ENCODE assay signal across 8 cellular contexts in genomic region chr3:113051222-113051804, GRCh38.
DNase-seq lines count a peak whose midpoint lies in the region; TF ChIP-seq lines count a peak whose summit lies in the region.

No MANE protein-coding gene starts in this region.

- in situ Hi-C loops in G401 (cut with HindIII; ENCODE audit: low sequenced_read_pairs): no loop called here
- in situ Hi-C loops in HAP-1 (cut with MboI; ENCODE audit: low sequenced_read_pairs): loop anchor here (5.0 to 10.0 kb wide), 2 partner anchors 236 to 583 kb away; no protein-coding TSS in a partner anchor

- peak overlapping the region; percentile 57 for H2AFZ ChIP-seq in parathyroid adenoma

- intact Hi-C loops in tibial artery (cut with DNase I; ENCODE audit: low total_unique reads): loop anchor here (5.0 kb wide), 1 partner anchor 231 kb away; no protein-coding TSS in a partner anchor

- H3K36me3 ChIP-seq in HAP-1 (replicated peaks): no peaks in the 10 kb centered on the region
- no peaks in the 10 kb centered on the region for H3K36me3 ChIP-seq in MG63
- no peaks in the 10 kb centered on the region for H3K36me3 ChIP-seq in parathyroid adenoma (ENCODE audit: control insufficient read depth, insufficient read depth, low read length)
- no peaks in the 10 kb centered on the region for H3K36me3 ChIP-seq in tibial artery

- TF ChIP-seq CTCF in parathyroid adenoma (IDR thresholded peaks at IDR 0.05) (peak; percentile 95), tibial artery (IDR thresholded peaks at IDR 0.05) (peak; percentile 92 to 97)

- H3K9me3 ChIP-seq in HAP-1: no peaks in the 10 kb centered on the region
- H3K9me3 ChIP-seq in MG63: no peaks in the 10 kb centered on the region; the same call in 1 of the 2 replicates
- no peaks in the 10 kb centered on the region for H3K9me3 ChIP-seq in parathyroid adenoma (ENCODE audit: control insufficient read depth, low read length)
- no peaks in the 10 kb centered on the region for H3K9me3 ChIP-seq in tibial artery

- H3K4me1 ChIP-seq in HAP-1 (peaks cover 7% of the 10 kb centered on the region), parathyroid adenoma (peaks cover 5% of the 10 kb centered on the region), tibial artery (peaks cover 0 to 7% (median 5%) of the 10 kb centered on the region in 4 donors)

- peak overlapping the region; percentile 42 for H3K4me2 ChIP-seq in parathyroid adenoma (ENCODE audit: low read length)

- DNase-seq in G401 (ENCODE audit: low spot score) (peak; percentile 92), HAP-1 (ENCODE audit: low spot score in 2 of 2) (peak; percentile 80 to 92), MG63 (peak; percentile 72), SIG-M5 (lab: John Stamatoyannopoulos, UW) (peak; percentile 54), globus pallidus (ENCODE audit: low spot score) (peak; percentile 80), tibial artery (peak; percentile 88 to 91)
- DNase-seq in activated effector memory CD4-positive, alpha-beta T cell treated with anti-CD3 and anti-CD28 coated beads, Interleukin-2, amount 50 U/mL, for 16 hours: peak; percentile 92

- H3K4me3 ChIP-seq in HAP-1: no peak overlapping the region
- no peak overlapping the region for H3K4me3 ChIP-seq in MG63
- H3K4me3 ChIP-seq in parathyroid adenoma (ENCODE audit: low read depth, low read length): no peak overlapping the region
- no peak overlapping the region for H3K4me3 ChIP-seq in tibial artery

- H3K27me3 ChIP-seq in HAP-1 (ENCODE audit: low read depth) (no peaks in the 10 kb centered on the region), MG63 (no peaks in the 10 kb centered on the region), parathyroid adenoma (ENCODE audit: control insufficient read depth, insufficient read depth, low read length) (no peaks in the 10 kb centered on the region), tibial artery (no peaks in the 10 kb centered on the region)

- H3K79me2 ChIP-seq in parathyroid adenoma: no peaks in the 10 kb centered on the region

- H3K9ac ChIP-seq in parathyroid adenoma: no peak overlapping the region

- H3K27ac ChIP-seq in parathyroid adenoma (no peak overlapping the region), tibial artery (peak overlapping the region in 1 of 2 donors; percentile 34)
